31 cellular contexts compared by ENCODE assay signal in genomic region chr6:167553716-167554115, GRCh38.
"Had no signal": no experiment of that assay in that cellular context is flagged by ENCODE, and none has a peak within 500 bp of the region (broad histone marks: within the 10 kb centered on the region; RNA-seq: fewer than 3 reads in every experiment).

No MANE protein-coding gene starts in this region.

- H3K4me3 Mint-ChIP-seq: effector memory CD8-positive, alpha-beta T cell; immature natural killer cell; memory B cell; naive thymus-derived CD4-positive, alpha-beta T cell; nephron progenitor cell; stimulated activated effector memory CD8-positive, alpha-beta T cell treated with anti-CD3 and anti-CD28 coated beads, Interleukin-12 subunit alpha, Interleukin-12 subunit beta, amount 100 ng/mL, for 72 hours had no signal

- ATAC-seq: effector memory CD8-positive, alpha-beta T cell; heart right ventricle; left ventricle myocardium superior; naive thymus-derived CD4-positive, alpha-beta T cell; pancreas; stimulated activated effector memory CD8-positive, alpha-beta T cell treated with anti-CD3 and anti-CD28 coated beads, Interleukin-12 subunit alpha, Interleukin-12 subunit beta, amount 100 ng/mL, for 72 hours; upper lobe of right lung had no signal

- FAIRE-seq: endometrium, pancreas had no signal

- H3K36me3 Mint-ChIP-seq: immature natural killer cell; memory B cell; stimulated activated effector memory CD8-positive, alpha-beta T cell treated with anti-CD3 and anti-CD28 coated beads, Interleukin-12 subunit alpha, Interleukin-12 subunit beta, amount 100 ng/mL, for 72 hours had no signal

- H3K36me3 ChIP-seq: esophagus squamous epithelium, heart right ventricle, neutrophil, pancreas, sigmoid colon, stomach, thoracic aorta, transverse colon, upper lobe of right lung, uterus had no signal

- H3K9me3 ChIP-seq: neutrophil, pancreas, thoracic aorta, transverse colon, upper lobe of right lung, uterus had no signal

- DNase-seq: cerebellar nuclear complex; cortex of kidney; effector memory CD8-positive, alpha-beta T cell; erythroblast; esophagus squamous epithelium; foreskin melanocyte; heart right ventricle; hippocampal formation; immature natural killer cell; islet precursor cell; kidney glomerular epithelial cell; left ventricle myocardium superior; midbrain; naive thymus-derived CD4-positive, alpha-beta T cell; nephron progenitor cell; pancreas; sigmoid colon; stimulated activated CD4-positive, alpha-beta T cell treated with anti-CD3 and anti-CD28 coated beads, Interleukin-2, amount 100 ng/mL, for 24 hours; stimulated activated CD4-positive, alpha-beta T cell treated with anti-CD3 and anti-CD28 coated beads, Interleukin-4, amount 100 ng/mL, for 24 hours; stimulated activated naive CD4-positive, alpha-beta T cell treated with Interleukin-2 at 50 U/mL for 16 hours; stomach; transverse colon; upper lobe of right lung; uterus had no signal

- H3K4me3 ChIP-seq: esophagus squamous epithelium, heart right ventricle, lung, pancreas, sigmoid colon, stomach, thoracic aorta, transverse colon, upper lobe of right lung, uterus had no signal

- H3K27me3 ChIP-seq: esophagus squamous epithelium, heart right ventricle, neutrophil, pancreas, sigmoid colon, stomach, transverse colon, upper lobe of right lung, uterus had no signal

- H3K27ac Mint-ChIP-seq: effector memory CD8-positive, alpha-beta T cell; immature natural killer cell; memory B cell; naive thymus-derived CD4-positive, alpha-beta T cell; progenitor cell of endocrine pancreas; stimulated activated effector memory CD8-positive, alpha-beta T cell treated with anti-CD3 and anti-CD28 coated beads, Interleukin-12 subunit alpha, Interleukin-12 subunit beta, amount 100 ng/mL, for 72 hours had no signal

- H3K27ac ChIP-seq: esophagus squamous epithelium, heart right ventricle, neutrophil, pancreas, sigmoid colon, stomach, thoracic aorta, transverse colon, upper lobe of right lung, uterus had no signal

- H3K4me1 Mint-ChIP-seq: immature natural killer cell; memory B cell; naive thymus-derived CD4-positive, alpha-beta T cell; stimulated activated effector memory CD8-positive, alpha-beta T cell treated with anti-CD3 and anti-CD28 coated beads, Interleukin-12 subunit alpha, Interleukin-12 subunit beta, amount 100 ng/mL, for 72 hours had no signal
